In genomic region chr10:24722131-24722675, GRCh38 we compare ENCODE assay signal across 8 cellular contexts. TPM values are rescaled to one million over a fixed set of nuclear protein-coding genes. Genes with fewer than 3 reads are reported as not detected.
DNase-seq lines count a peak whose midpoint lies in the region; ATAC-seq and TF ChIP-seq lines count a peak whose summit lies in the region.

No MANE protein-coding gene starts in this region.

- peak overlapping the region; percentile 91 to 95 for H3K4me3 Mint-ChIP-seq in stimulated activated naive CD8-positive, alpha-beta T cell treated with anti-CD3 and anti-CD28 coated beads, Interleukin-15, amount 100 ng/mL, for 72 hours

- TF ChIP-seq CTCF in BE2C (IDR thresholded peaks at IDR 0.05; ENCODE audit: low read depth, low read length) (no peak), WERI-Rb-1 (IDR thresholded peaks at IDR 0.05; ENCODE audit: low read depth, low read length) (no peak)

- H3K27me3 Mint-ChIP-seq in stimulated activated naive CD8-positive, alpha-beta T cell treated with anti-CD3 and anti-CD28 coated beads, Interleukin-15, amount 100 ng/mL, for 72 hours, result no peaks in the 10 kb centered on the region

- peak overlapping the region; percentile 57 to 74 for H3K27ac Mint-ChIP-seq in stimulated activated naive CD8-positive, alpha-beta T cell treated with anti-CD3 and anti-CD28 coated beads, Interleukin-15, amount 100 ng/mL, for 72 hours

- H3K4me1 ChIP-seq in BE2C, result no peaks in the 10 kb centered on the region; the same call in none of the 2 replicates

- H3K27ac ChIP-seq in WERI-Rb-1, result peak overlapping the region; percentile 91

- H3K4me1 Mint-ChIP-seq in stimulated activated naive CD8-positive, alpha-beta T cell treated with anti-CD3 and anti-CD28 coated beads, Interleukin-15, amount 100 ng/mL, for 72 hours, result peaks cover 25% of the 10 kb centered on the region

- no peaks in the 10 kb centered on the region for H3K27me3 ChIP-seq in BE2C
- peaks cover 19% of the 10 kb centered on the region; the same call in 1 of the 2 replicates for H3K27me3 ChIP-seq in H7 (ENCODE audit: control insufficient read depth, insufficient read depth, low read length)
- no peaks in the 10 kb centered on the region for H3K27me3 ChIP-seq in WERI-Rb-1 (ENCODE audit: insufficient read depth, low read depth, severe bottlenecking)

- H3K9me3 ChIP-seq in BE2C (no peaks in the 10 kb centered on the region), WERI-Rb-1 (ENCODE audit: severe bottlenecking) (no peaks in the 10 kb centered on the region)

- no peak for DNase-seq in BE2C
- no peak for DNase-seq in H7
- no peak for DNase-seq in WERI-Rb-1
- DNase-seq in stimulated activated naive CD8-positive, alpha-beta T cell treated with anti-CD3 and anti-CD28 coated beads, Interleukin-15, amount 100 ng/mL, for 72 hours, result no peak
- DNase-seq in stimulated activated CD4-positive, alpha-beta T cell treated with anti-CD3 and anti-CD28 coated beads, Interleukin-12 subunit alpha, Interleukin-12 subunit beta, amount 100 ng/mL, for 4 hours, result no peak
- no peak for DNase-seq in AG20443 (ENCODE audit: low spot score)
- no peak for DNase-seq in NCI-H2196 treated with DMSO at 0.1 percent for 48 hours (lab: John Stamatoyannopoulos, UW; ENCODE audit: unreplicated experiment)

- no peaks in the 10 kb centered on the region for H3K9me3 Mint-ChIP-seq in stimulated activated naive CD8-positive, alpha-beta T cell treated with anti-CD3 and anti-CD28 coated beads, Interleukin-15, amount 100 ng/mL, for 72 hours

- H3K4me3 ChIP-seq in BE2C (ENCODE audit: low read depth, low read length), result peak overlapping the region; percentile 77
- H3K4me3 ChIP-seq in H7 (ENCODE audit: insufficient read depth, low read depth, low read length), result peak overlapping the region; percentile 65
- H3K4me3 ChIP-seq in WERI-Rb-1 (ENCODE audit: low read depth, low read length), result peak overlapping the region; percentile 60
- peak overlapping the region; percentile 72 for H3K4me3 ChIP-seq in iPS-11a (ENCODE audit: low read depth, low read length)

- ATAC-seq in stimulated activated naive CD8-positive, alpha-beta T cell treated with anti-CD3 and anti-CD28 coated beads, Interleukin-15, amount 100 ng/mL, for 72 hours, result no peak

- H3K36me3 ChIP-seq in BE2C (no peaks in the 10 kb centered on the region), H7 (replicated peaks; ENCODE audit: control insufficient read depth, insufficient read depth, low read length) (no peaks in the 10 kb centered on the region), WERI-Rb-1 (no peaks in the 10 kb centered on the region)

RNA-seq across cellular contexts. Expression of gene ARHGAP21, which starts 1.5 kb away (rescaled TPM):
- polyA plus RNA-seq in BE2C (2012; ENCODE audit: insufficient read depth, insufficient read length, low read depth), result 28.2 TPM
- 31.5 and 49.5 TPM in 2 replicates for total RNA-seq in H7 (2014; rRNA removed; shearing (Covaris generic))
